In the genomic region with DNA sequence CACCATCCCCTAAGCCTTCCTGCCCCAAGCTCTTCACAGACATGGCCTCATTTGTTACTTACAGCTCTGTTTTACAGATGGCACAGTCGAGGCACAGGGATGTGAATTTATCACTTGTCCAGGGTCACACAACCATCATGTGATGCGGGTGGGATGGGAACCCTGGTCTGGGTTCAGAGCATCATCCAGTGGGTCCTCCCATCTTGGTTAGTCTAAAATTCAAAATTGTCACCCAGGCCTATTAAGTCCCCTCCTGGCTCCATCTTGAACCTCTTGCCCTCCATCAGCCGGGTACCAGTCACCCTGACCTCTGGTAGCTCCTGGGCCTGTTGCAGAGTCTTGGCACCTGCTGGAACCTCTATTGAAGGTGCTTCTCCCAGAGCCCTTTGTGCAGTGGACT, we compare ENCODE assay signal across 18 cellular contexts.
"Had no signal": no experiment of that assay in that cellular context is flagged by ENCODE, and none has a peak within 500 bp of the region (broad histone marks: within the 10 kb centered on the region; RNA-seq: fewer than 3 reads in every experiment).

No MANE protein-coding gene starts in this region.

- H3K4me1 ChIP-seq: ascending aorta, testis had no signal

- ATAC-seq: activated CD4-positive, CD25-positive, alpha-beta regulatory T cell treated with anti-CD3 and anti-CD28 coated beads, Interleukin-2, amount 50 U/mL, for 24 hours; activated T-cell treated with anti-CD3 and anti-CD28 coated beads, Interleukin-2, amount 50 U/mL, for 72 hours; esophagus mucosa; left colon had no signal

- DNase-seq: activated CD4-positive, alpha-beta T cell treated with anti-CD3 and anti-CD28 coated beads, Interleukin-2, amount 50 U/mL, for 1 hour; activated CD8-positive, alpha-beta memory T cell treated with anti-CD3 and anti-CD28 coated beads, Interleukin-2, amount 50 U/mL, for 48 hours; activated effector memory CD4-positive, alpha-beta T cell treated with anti-CD3 and anti-CD28 coated beads, Interleukin-2, amount 50 U/mL, for 16 hours; activated naive CD4-positive, alpha-beta T cell treated with anti-CD3 and anti-CD28 coated beads, Interleukin-2, amount 50 U/mL, for 16 hours; activated T-cell treated with anti-CD3 and anti-CD28 coated beads, Interleukin-2, amount 50 U/mL, for 72 hours; cortex of kidney; left colon; midbrain; naive B cell; ovary; stimulated activated CD4-positive, alpha-beta T cell treated with anti-CD3 and anti-CD28 coated beads, Interleukin-2, amount 100 ng/mL, for 24 hours; testis; upper lobe of left lung had no signal

- H3K27me3 ChIP-seq: ascending aorta, hepatocyte, ovary, SJCRH30, testis, upper lobe of left lung had no signal

- H3K9me3 ChIP-seq: SJCRH30, testis, upper lobe of left lung had no signal

- H3K4me3 ChIP-seq: ascending aorta, hepatocyte, ovary, SJCRH30, testis, upper lobe of left lung had no signal

- H3K27ac ChIP-seq: ascending aorta, hepatocyte, ovary, SJCRH30, testis had no signal

- H3K36me3 ChIP-seq: ovary, SJCRH30 had no signal
